Comparison of ENCODE assay signal across 8 cellular contexts in genomic region chr13:50387124-50387581, GRCh38.
DNase-seq lines count a peak whose midpoint lies in the region; ATAC-seq and TF ChIP-seq lines count a peak whose summit lies in the region.

No MANE protein-coding gene starts in this region.

- intact Hi-C loops in left ventricle myocardium inferior (cut with micrococcal nuclease) = loop anchor here (10.0 kb wide), 1 partner anchor 128 kb away; no protein-coding TSS in a partner anchor
- intact Hi-C loops in sciatic nerve (cut with DNase I) = no loop called here

- H3K27me3 Mint-ChIP-seq in activated T-helper 17 cell treated with anti-CD3 and anti-CD28 coated beads, Interleukin-2, amount 50 U/mL, for 72 hours = no peaks in the 10 kb centered on the region

- no peaks in the 10 kb centered on the region for H3K36me3 ChIP-seq in left ventricle myocardium inferior

- peak overlapping the region; percentile 83 for H3K27ac ChIP-seq in left ventricle myocardium inferior (replicated peaks)

- no peaks in the 10 kb centered on the region for H3K27me3 ChIP-seq in left ventricle myocardium inferior (ENCODE audit: low read depth)

- peaks cover 19% of the 10 kb centered on the region for H3K4me1 ChIP-seq in left ventricle myocardium inferior

- ATAC-seq in activated T-helper 17 cell treated with anti-CD3 and anti-CD28 coated beads, Interleukin-2, amount 50 U/mL, for 72 hours (replicated peaks) = peak; percentile 54
- ATAC-seq in sciatic nerve = peak; percentile 88
- ATAC-seq in HG03457 (IDR thresholded peaks at IDR 0.05; ENCODE audit: unreplicated experiment) = no peak

- peak overlapping the region; percentile 53 for H3K4me3 ChIP-seq in left ventricle myocardium inferior

- no peaks in the 10 kb centered on the region for H3K9me3 ChIP-seq in left ventricle myocardium inferior (replicated peaks)

- no peak overlapping the region for H3K4me3 Mint-ChIP-seq in activated T-helper 17 cell treated with anti-CD3 and anti-CD28 coated beads, Interleukin-2, amount 50 U/mL, for 72 hours

- peaks cover 13% of the 10 kb centered on the region for H3K4me1 Mint-ChIP-seq in activated T-helper 17 cell treated with anti-CD3 and anti-CD28 coated beads, Interleukin-2, amount 50 U/mL, for 72 hours

- DNase-seq in DMS53 (lab: John Stamatoyannopoulos, UW) (peak; percentile 47), DMS53 treated with DMSO at 0.1 percent for 48 hours (lab: John Stamatoyannopoulos, UW; ENCODE audit: unreplicated experiment) (no peak), NCI-H2227 (lab: John Stamatoyannopoulos, UW; ENCODE audit: unreplicated experiment) (peak; percentile 72), left ventricle myocardium inferior (peak; percentile 64), sciatic nerve (ENCODE audit: low spot score) (peak; percentile 64)
- DNase-seq in effector CD8-positive, alpha-beta T cell (lab: John Stamatoyannopoulos, UW) = no peak

- peak overlapping the region; percentile 24 for H3K27ac Mint-ChIP-seq in activated T-helper 17 cell treated with anti-CD3 and anti-CD28 coated beads, Interleukin-2, amount 50 U/mL, for 72 hours

- peak; percentile 50 for TF ChIP-seq CTCF in left ventricle myocardium inferior (IDR thresholded peaks at IDR 0.05; ENCODE audit: borderline replicate concordance)

- H3K36me3 Mint-ChIP-seq in activated T-helper 17 cell treated with anti-CD3 and anti-CD28 coated beads, Interleukin-2, amount 50 U/mL, for 72 hours (ENCODE audit: low read depth) = no peaks in the 10 kb centered on the region

- H3K9me3 Mint-ChIP-seq in activated T-helper 17 cell treated with anti-CD3 and anti-CD28 coated beads, Interleukin-2, amount 50 U/mL, for 72 hours = peaks cover 3% of the 10 kb centered on the region

Comparison
In these comparisons a context has a peak if more than half of its experiments do, and no peak if none do; other contexts are left out.
1. DNase-seq: peak in DMS53 (single experiment), NCI-H2227 (single experiment), left ventricle myocardium inferior (single experiment) and sciatic nerve (single experiment); none in DMS53 treated with DMSO at 0.1 percent for 48 hours (single experiment) and effector CD8-positive, alpha-beta T cell (single experiment).